In genomic region chr3:71047616-71048531, GRCh38 we compare ENCODE assay signal across 11 cellular contexts.
DNase-seq lines count a peak whose midpoint lies in the region; ATAC-seq, FAIRE-seq and TF ChIP-seq lines count a peak whose summit lies in the region.
"Had no signal": no experiment of that assay in that cellular context is flagged by ENCODE, and none has a peak within 500 bp of the region (broad histone marks: within the 10 kb centered on the region; RNA-seq: fewer than 3 reads in every experiment).

No MANE protein-coding gene starts in this region.

- no peaks in the 10 kb centered on the region for H3K9me3 ChIP-seq in HUES64 (ENCODE audit: insufficient read depth, low read depth, low read length)

- peaks cover 99% of the 10 kb centered on the region for H3K4me1 Mint-ChIP-seq in activated B cell treated with CpG ODN at 0.5 μM for 24 hours
- peaks cover 86% of the 10 kb centered on the region for H3K4me1 Mint-ChIP-seq in stimulated activated memory B cell treated with anti-CD40 and anti-IgM and Interleukin-4, amounts not matched to agents 10 μg/mL and 1 μg/mL and 100 μg/mL, for 72 hours

- H3K9me3 Mint-ChIP-seq in activated B cell treated with CpG ODN at 0.5 μM for 24 hours: no peaks in the 10 kb centered on the region
- no peaks in the 10 kb centered on the region for H3K9me3 Mint-ChIP-seq in stimulated activated memory B cell treated with anti-CD40 and anti-IgM and Interleukin-4, amounts not matched to agents 10 μg/mL and 1 μg/mL and 100 μg/mL, for 72 hours
- H3K9me3 Mint-ChIP-seq: effector memory CD8-positive, alpha-beta T cell had no signal

- peaks cover 100% of the 10 kb centered on the region for H3K36me3 Mint-ChIP-seq in activated B cell treated with CpG ODN at 0.5 μM for 24 hours (ENCODE audit: low read depth)
- H3K36me3 Mint-ChIP-seq in stimulated activated memory B cell treated with anti-CD40 and anti-IgM and Interleukin-4, amounts not matched to agents 10 μg/mL and 1 μg/mL and 100 μg/mL, for 72 hours: peaks cover 74% of the 10 kb centered on the region

- WGBS in HUES64: 63% methylated on average over 6 of the region's 8 CpGs

- TF ChIP-seq CTCF in activated B cell treated with CpG ODN at 0.5 μM for 24 hours (IDR thresholded peaks at IDR 0.05): no peak

- no peaks in the 10 kb centered on the region for H3K27me3 ChIP-seq in HUES64 (ENCODE audit: insufficient read depth, low read length)

- no peak overlapping the region for H3K4me3 ChIP-seq in HUES64 (ENCODE audit: low read length)

- POLR2A ChIA-PET in activated B cell treated with CpG ODN at 0.5 μM for 24 hours (lab: Charles Lee): interaction anchor here (0.6 to 9.2 kb wide), 5 partner anchors 13 to 20 kb away, joined by 4 to 82 read pairs (median 6); no protein-coding TSS in a partner anchor

- H3K4me3 Mint-ChIP-seq in activated B cell treated with CpG ODN at 0.5 μM for 24 hours: peak overlapping the region; percentile 13
- H3K4me3 Mint-ChIP-seq in stimulated activated memory B cell treated with anti-CD40 and anti-IgM and Interleukin-4, amounts not matched to agents 10 μg/mL and 1 μg/mL and 100 μg/mL, for 72 hours: no peak overlapping the region
- H3K4me3 Mint-ChIP-seq: effector memory CD8-positive, alpha-beta T cell had no signal

- no peak for ATAC-seq in activated B cell treated with CpG ODN at 0.5 μM for 24 hours (ENCODE audit: low read depth)
- ATAC-seq in stimulated activated memory B cell treated with anti-CD40 and anti-IgM and Interleukin-4, amounts not matched to agents 10 μg/mL and 1 μg/mL and 100 μg/mL, for 72 hours: no peak
- ATAC-seq: effector memory CD8-positive, alpha-beta T cell had no signal

- no peaks in the 10 kb centered on the region for H3K27me3 Mint-ChIP-seq in activated B cell treated with CpG ODN at 0.5 μM for 24 hours
- H3K27me3 Mint-ChIP-seq in stimulated activated memory B cell treated with anti-CD40 and anti-IgM and Interleukin-4, amounts not matched to agents 10 μg/mL and 1 μg/mL and 100 μg/mL, for 72 hours: no peaks in the 10 kb centered on the region
- H3K27me3 Mint-ChIP-seq: effector memory CD8-positive, alpha-beta T cell had no signal

- H3K27ac ChIP-seq in HUES64 (ENCODE audit: low read depth, low read length): peak overlapping the region; percentile 50; the same call in 1 of the 2 replicates

- H3K4me1 ChIP-seq in HUES64 (ENCODE audit: insufficient read depth, low read length): peaks cover 71% of the 10 kb centered on the region

- intact Hi-C loops in activated B cell treated with CpG ODN at 0.5 μM for 24 hours (cut with micrococcal nuclease): loop anchor here (5.0 kb wide), 1 partner anchor 36 kb away; no protein-coding TSS in a partner anchor

- DNase-seq in activated B cell treated with CpG ODN at 0.5 μM for 24 hours (no peak), LoVo (ENCODE audit: low spot score) (no peak), Kasumi-1 (lab: John Stamatoyannopoulos, UW) (no peak), inferior parietal cortex (ENCODE audit: extremely low spot score) (no peak)
- DNase-seq: effector memory CD8-positive, alpha-beta T cell; MM.1S; SHP77; stimulated activated CD4-positive, alpha-beta T cell treated with anti-CD3 and anti-CD28 coated beads, Interleukin-4, amount 100 ng/mL, for 24 hours had no signal

- peaks cover 7% of the 10 kb centered on the region for H3K36me3 ChIP-seq in HUES64 (ENCODE audit: insufficient read depth, low read length)

- peak overlapping the region; percentile 82 for H3K27ac Mint-ChIP-seq in activated B cell treated with CpG ODN at 0.5 μM for 24 hours
- H3K27ac Mint-ChIP-seq in stimulated activated memory B cell treated with anti-CD40 and anti-IgM and Interleukin-4, amounts not matched to agents 10 μg/mL and 1 μg/mL and 100 μg/mL, for 72 hours: peak overlapping the region; percentile 86

- CTCF ChIA-PET in activated B cell treated with CpG ODN at 0.5 μM for 24 hours (lab: Charles Lee): no interaction called here

- FAIRE-seq in islet of Langerhans (lab: Jason Lieb, UNC): peak; percentile 51

- H3K9ac ChIP-seq in HUES64 (ENCODE audit: low read depth, low read length): no peak overlapping the region; the same call in 1 of the 2 replicates
